ENCODE assay signal across 12 cellular contexts in genomic region chr4:164252286-164252685, GRCh38.
DNase-seq lines count a peak whose midpoint lies in the region; TF ChIP-seq lines count a peak whose summit lies in the region.
"Had no signal": no experiment of that assay in that cellular context is flagged by ENCODE, and none has a peak within 500 bp of the region (broad histone marks: within the 10 kb centered on the region; RNA-seq: fewer than 3 reads in every experiment).

No MANE protein-coding gene starts in this region.

- H3K9ac ChIP-seq in HUES48 (ENCODE audit: low read depth, low read length) (no peak overlapping the region), smooth muscle cell (ENCODE audit: low read depth) (no peak overlapping the region)
- H3K9ac ChIP-seq: KMS-11 had no signal

- WGBS in iPS DF 6.9 (ENCODE audit: insufficient coverage, insufficient read length), result no CpG with 5 or more reads among the region's 1 CpG
- 0% methylated on average over 1 of the region's 1 CpG for WGBS in smooth muscle cell (ENCODE audit: low lambda C conversion rate)

- H3K4me1 Mint-ChIP-seq in activated naive CD8-positive, alpha-beta T cell treated with anti-CD3 and anti-CD28 coated beads for 36 hours, result no peaks in the 10 kb centered on the region
- H3K4me1 Mint-ChIP-seq: stimulated activated naive CD8-positive, alpha-beta T cell treated with anti-CD3 and anti-CD28 coated beads, Interleukin-15, amount 100 ng/mL, for 72 hours had no signal

- H3F3A ChIP-seq in smooth muscle cell (ENCODE audit: low read depth), result no peaks in the 10 kb centered on the region

- H3K4me3 Mint-ChIP-seq in activated naive CD8-positive, alpha-beta T cell treated with anti-CD3 and anti-CD28 coated beads for 36 hours, result no peak overlapping the region
- H3K4me3 Mint-ChIP-seq: stimulated activated naive CD8-positive, alpha-beta T cell treated with anti-CD3 and anti-CD28 coated beads, Interleukin-15, amount 100 ng/mL, for 72 hours had no signal

- H4K20me1 ChIP-seq in smooth muscle cell (ENCODE audit: low read depth), result no peaks in the 10 kb centered on the region

- no peak for TF ChIP-seq CTCF in smooth muscle cell (IDR thresholded peaks at IDR 0.05; ENCODE audit: borderline replicate concordance, insufficient read depth, poor library complexity, severe bottlenecking)

- H3K9me3 Mint-ChIP-seq in activated naive CD8-positive, alpha-beta T cell treated with anti-CD3 and anti-CD28 coated beads for 36 hours, result no peaks in the 10 kb centered on the region
- H3K9me3 Mint-ChIP-seq: stimulated activated naive CD8-positive, alpha-beta T cell treated with anti-CD3 and anti-CD28 coated beads, Interleukin-15, amount 100 ng/mL, for 72 hours had no signal

- H3K27me3 ChIP-seq in HUES48 (ENCODE audit: control insufficient read depth, insufficient read depth, low read length), result no peaks in the 10 kb centered on the region
- H3K27me3 ChIP-seq in iPS DF 6.9 (ENCODE audit: control insufficient read depth, insufficient read depth, low read length), result no peaks in the 10 kb centered on the region
- no peaks in the 10 kb centered on the region for H3K27me3 ChIP-seq in smooth muscle cell (ENCODE audit: low read depth)

- H3K27ac Mint-ChIP-seq in activated naive CD8-positive, alpha-beta T cell treated with anti-CD3 and anti-CD28 coated beads for 36 hours, result no peak overlapping the region
- H3K27ac Mint-ChIP-seq: stimulated activated naive CD8-positive, alpha-beta T cell treated with anti-CD3 and anti-CD28 coated beads, Interleukin-15, amount 100 ng/mL, for 72 hours had no signal

- H3K27ac ChIP-seq in HUES48 (ENCODE audit: low read depth, low read length) (peak overlapping the region; percentile 71), iPS DF 6.9 (ENCODE audit: low read length) (no peak overlapping the region), smooth muscle cell (ENCODE audit: low read depth) (no peak overlapping the region)
- H3K27ac ChIP-seq: KMS-11 had no signal

- peak overlapping the region; percentile 76 for H2AFZ ChIP-seq in smooth muscle cell (ENCODE audit: low read depth)

- peaks cover 12% of the 10 kb centered on the region; the same call in 1 of the 2 replicates for H3K4me1 ChIP-seq in HUES48 (ENCODE audit: control insufficient read depth, insufficient read depth, low read length)
- H3K4me1 ChIP-seq in iPS DF 6.9 (ENCODE audit: control insufficient read depth, insufficient read depth, low read length), result no peaks in the 10 kb centered on the region
- peaks cover 19% of the 10 kb centered on the region for H3K4me1 ChIP-seq in smooth muscle cell (ENCODE audit: low read depth)

- peak; percentile 49 for DNase-seq in astrocyte of the hippocampus (ENCODE audit: low read depth, low spot score)
- DNase-seq in iPS DF 6.9 (ENCODE audit: low read depth, low spot score), result peak; percentile 25
- DNase-seq in smooth muscle cell (lab: John Stamatoyannopoulos, UW; ENCODE audit: unreplicated experiment), result no peak
- no peak for DNase-seq in activated naive CD8-positive, alpha-beta T cell treated with anti-CD3 and anti-CD28 coated beads for 36 hours
- DNase-seq in germinal center (ENCODE audit: low spot score), result no peak
- DNase-seq in NCI-H2196 treated with DMSO at 0.1 percent for 48 hours (lab: John Stamatoyannopoulos, UW; ENCODE audit: unreplicated experiment), result no peak
- DNase-seq: amniotic stem cell; NCI-H2171 treated with DMSO at 0.1 percent for 48 hours; stimulated activated CD4-positive, alpha-beta T cell treated with anti-CD3 and anti-CD28 coated beads, Interleukin-2, amount 100 ng/mL, for 48 hours; stimulated activated naive CD8-positive, alpha-beta T cell treated with anti-CD3 and anti-CD28 coated beads, Interleukin-15, amount 100 ng/mL, for 72 hours had no signal

- no peaks in the 10 kb centered on the region for H3K79me2 ChIP-seq in smooth muscle cell (ENCODE audit: low read depth)

- H3K9me3 ChIP-seq in HUES48 (ENCODE audit: control insufficient read depth, insufficient read depth, low read length) (no peaks in the 10 kb centered on the region), iPS DF 6.9 (ENCODE audit: control insufficient read depth, insufficient read depth, low read length) (no peaks in the 10 kb centered on the region), smooth muscle cell (replicated peaks; ENCODE audit: low read depth) (no peaks in the 10 kb centered on the region)

- H3K27me3 Mint-ChIP-seq in activated naive CD8-positive, alpha-beta T cell treated with anti-CD3 and anti-CD28 coated beads for 36 hours, result no peaks in the 10 kb centered on the region
- H3K27me3 Mint-ChIP-seq: stimulated activated naive CD8-positive, alpha-beta T cell treated with anti-CD3 and anti-CD28 coated beads, Interleukin-15, amount 100 ng/mL, for 72 hours had no signal

- H3K4me3 ChIP-seq in HUES48 (ENCODE audit: low read depth, low read length) (no peak overlapping the region), iPS DF 6.9 (ENCODE audit: low read length) (no peak overlapping the region), smooth muscle cell (no peak overlapping the region)

- H3K36me3 Mint-ChIP-seq in activated naive CD8-positive, alpha-beta T cell treated with anti-CD3 and anti-CD28 coated beads for 36 hours, result no peaks in the 10 kb centered on the region

- H3K4me2 ChIP-seq in smooth muscle cell, result no peak overlapping the region
- H3K4me2 ChIP-seq: KMS-11 had no signal

- H3K36me3 ChIP-seq in HUES48 (ENCODE audit: control insufficient read depth, insufficient read depth, low read length) (no peaks in the 10 kb centered on the region), iPS DF 6.9 (ENCODE audit: control insufficient read depth, insufficient read depth, low read length) (no peaks in the 10 kb centered on the region), smooth muscle cell (ENCODE audit: low read depth) (no peaks in the 10 kb centered on the region)

Comparison
In these comparisons a context has a peak if more than half of its experiments do, and no peak if none do; other contexts are left out.
1. DNase-seq: peak in astrocyte of the hippocampus (single experiment) and iPS DF 6.9 (single experiment); none in smooth muscle cell (single experiment), activated naive CD8-positive, alpha-beta T cell treated with anti-CD3 and anti-CD28 coated beads for 36 hours (single experiment), germinal center (single experiment) and NCI-H2196 treated with DMSO at 0.1 percent for 48 hours (single experiment).